Comparison of ENCODE assay signal across 7 cellular contexts in genomic region chrX:85529141-85529540, GRCh38.
A peak's percentile ranks its signal among the peaks of the same experiment; 100 is the strongest.
DNase-seq lines count a peak whose midpoint lies in the region; TF ChIP-seq lines count a peak whose summit lies in the region.
"Not testable (repeated sequence)": the region's sequence is repeated elsewhere in the genome, so short reads cannot be mapped to it uniquely, and the experiment has no call there.

No MANE protein-coding gene starts in this region.

- 79% methylated on average over 17 of the region's 17 CpGs for WGBS in smooth muscle cell (ENCODE audit: low lambda C conversion rate)

- not testable (repeated sequence) for H3K9ac ChIP-seq in iPS-18a (ENCODE audit: low read length); smooth muscle cell (ENCODE audit: low read depth)

- DNase-seq in DMS53 treated with DMSO at 0.1 percent for 48 hours (lab: John Stamatoyannopoulos, UW; ENCODE audit: unreplicated experiment) (peak; percentile 18), NCI-H2029 (lab: John Stamatoyannopoulos, UW) (peak; percentile 6), NCI-H526 treated with DMSO at 0.1 percent for 48 hours (lab: John Stamatoyannopoulos, UW) (peak; percentile 19), SK-MEL-5 (ENCODE audit: low read depth, low spot score) (peak; percentile 15)
- DNase-seq in HEK293T (ENCODE audit: extremely low spot score); smooth muscle cell (lab: John Stamatoyannopoulos, UW; ENCODE audit: unreplicated experiment): not testable (repeated sequence)

- POLR2A ChIA-PET in HEK293T (lab: Yijun Ruan, JAX), result not testable (repeated sequence)

- not testable (repeated sequence) for H3K36me3 ChIP-seq in iPS-18a (ENCODE audit: control insufficient read depth, low read depth, low read length); smooth muscle cell (ENCODE audit: low read depth)

- peak overlapping the region; percentile 44 for H3K4me2 ChIP-seq in smooth muscle cell

- in situ Hi-C loops in SK-MEL-5 (cut with HindIII; ENCODE audit: low pct_unique_long_range_greater_than_20kb, low sequenced_read_pairs), result not testable (repeated sequence)

- not testable (repeated sequence) for H3K79me2 ChIP-seq in smooth muscle cell (ENCODE audit: low read depth)

- H4K20me1 ChIP-seq in smooth muscle cell (ENCODE audit: low read depth), result not testable (repeated sequence)

- TF ChIP-seq CTCF in smooth muscle cell (IDR thresholded peaks at IDR 0.05; ENCODE audit: borderline replicate concordance, insufficient read depth, poor library complexity, severe bottlenecking), result peak; percentile 13

- H3K4me1 ChIP-seq in iPS-18a (ENCODE audit: control insufficient read depth, low read depth, low read length); smooth muscle cell (ENCODE audit: low read depth): not testable (repeated sequence)

- H3K4me3 ChIP-seq in iPS-18a (ENCODE audit: low read length) (peak overlapping the region; percentile 45), smooth muscle cell (peak overlapping the region; percentile 23)

- H3K27me3 ChIP-seq in iPS-18a (ENCODE audit: control insufficient read depth, insufficient read depth, low read length); smooth muscle cell (ENCODE audit: low read depth): not testable (repeated sequence)

- H3K9me3 ChIP-seq in iPS-18a (ENCODE audit: control insufficient read depth, low read depth, low read length); smooth muscle cell (replicated peaks; ENCODE audit: low read depth): not testable (repeated sequence)

- H3F3A ChIP-seq in smooth muscle cell (ENCODE audit: low read depth), result not testable (repeated sequence)

- H2AFZ ChIP-seq in smooth muscle cell (ENCODE audit: low read depth), result not testable (repeated sequence)

- CTCF ChIA-PET in HEK293T (lab: Yijun Ruan, JAX), result interaction anchor here (0.6 to 0.7 kb wide), 2 partner anchors 13 to 420 kb away, joined by 3 read pairs; no protein-coding TSS in a partner anchor

- not testable (repeated sequence) for H3K27ac ChIP-seq in iPS-18a (ENCODE audit: low read length); smooth muscle cell (ENCODE audit: low read depth)

TF ChIP-seq in HEK293T, 16 proteins besides CTCF, POLR2A, EP300 and RAD21:
- TF ChIP-seq L3MBTL2 (conservative IDR thresholded peaks at IDR 0.05), result peak; percentile 33; the same call in 1 of the 2 replicates
